Comparison of ENCODE assay signal across 20 cellular contexts in the genomic region with DNA sequence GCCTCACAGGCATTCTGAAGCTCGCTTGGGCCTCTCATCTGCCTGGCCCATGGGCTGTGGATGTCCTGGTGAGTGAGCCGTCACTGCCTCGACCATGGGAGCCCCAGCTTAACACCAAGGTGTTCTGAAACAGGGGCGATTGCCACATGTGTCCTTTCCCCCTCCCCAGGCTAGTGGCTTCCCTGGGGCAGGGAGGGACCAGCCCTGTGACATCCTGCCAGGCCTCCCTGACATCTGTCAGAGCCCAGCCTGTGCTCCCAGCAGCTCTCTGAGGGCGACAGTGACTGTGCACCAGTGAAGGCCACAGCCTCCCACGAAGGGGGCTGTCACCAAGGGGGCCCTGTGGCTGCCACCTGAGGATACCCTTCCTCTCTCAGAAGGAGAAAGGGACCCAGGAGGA. TPM values are rescaled to one million over a fixed set of nuclear protein-coding genes. Genes with fewer than 3 reads are reported as not detected.
DNase-seq lines count a peak whose midpoint lies in the region; ATAC-seq and TF ChIP-seq lines count a peak whose summit lies in the region.
"Had no signal": no experiment of that assay in that cellular context is flagged by ENCODE, and none has a peak within 500 bp of the region (broad histone marks: within the 10 kb centered on the region; RNA-seq: fewer than 3 reads in every experiment).

No MANE protein-coding gene starts in this region.

- peak overlapping the region; percentile 76 to 87 for H3K27ac ChIP-seq in breast epithelium
- peak overlapping the region; percentile 65 for H3K27ac ChIP-seq in RWPE2 (ENCODE audit: poor library complexity, severe bottlenecking)
- H3K27ac ChIP-seq in epithelial cell of prostate: peak overlapping the region; percentile 67
- H3K27ac ChIP-seq: KMS-11 had no signal

- H3K27me3 ChIP-seq in breast epithelium: peaks cover 0 to 73% of the 10 kb centered on the region in 2 donors
- H3K27me3 ChIP-seq in RWPE2 (ENCODE audit: insufficient read depth, poor library complexity, severe bottlenecking): no peaks in the 10 kb centered on the region
- H3K27me3 ChIP-seq: MG63 had no signal

- no peak for TF ChIP-seq POLR2A in breast epithelium (IDR thresholded peaks at IDR 0.05)

- CTCF ChIA-PET in MCF 10A (lab: Yijun Ruan, JAX): interaction anchor here (0.9 to 2.8 kb wide), 10 partner anchors 8 to 151 kb away, joined by 3 to 10 read pairs (median 4); no protein-coding TSS in a partner anchor

- peaks cover 22% of the 10 kb centered on the region for H3K4me1 Mint-ChIP-seq in MCF 10A (ENCODE audit: insufficient read depth, unreplicated experiment)
- H3K4me1 Mint-ChIP-seq in stimulated activated naive CD8-positive, alpha-beta T cell treated with anti-CD3 and anti-CD28 coated beads, Interleukin-15, amount 100 ng/mL, for 72 hours: peaks cover 5% of the 10 kb centered on the region

- no peaks in the 10 kb centered on the region for H3K4me1 ChIP-seq in breast epithelium
- peaks cover 29% of the 10 kb centered on the region for H3K4me1 ChIP-seq in RWPE2 (ENCODE audit: insufficient read depth, poor library complexity, severe bottlenecking)

- H3K9me3 ChIP-seq in breast epithelium (no peaks in the 10 kb centered on the region), RWPE2 (ENCODE audit: severe bottlenecking) (no peaks in the 10 kb centered on the region)
- H3K9me3 ChIP-seq: MG63 had no signal

- no peaks in the 10 kb centered on the region for H3K9me3 Mint-ChIP-seq in MCF 10A (ENCODE audit: unreplicated experiment)
- no peaks in the 10 kb centered on the region for H3K9me3 Mint-ChIP-seq in stimulated activated naive CD8-positive, alpha-beta T cell treated with anti-CD3 and anti-CD28 coated beads, Interleukin-15, amount 100 ng/mL, for 72 hours
- H3K9me3 Mint-ChIP-seq: CD4-positive, alpha-beta T cell had no signal

- no TSS peak for BruUV-seq in MCF 10A (replicated peaks; lab: Mats Ljungman, UMichigan)

- intact Hi-C loops in breast epithelium (cut with DNase I; ENCODE audit: low total_unique reads) (no loop called here), MCF 10A (cut with micrococcal nuclease) (no loop called here)

- H3K4me3 ChIP-seq in breast epithelium (no peak overlapping the region), RWPE2 (ENCODE audit: severe bottlenecking) (no peak overlapping the region)
- H3K4me3 ChIP-seq: MG63 had no signal

- H3K36me3 Mint-ChIP-seq in MCF 10A (ENCODE audit: insufficient read depth, unreplicated experiment): no peaks in the 10 kb centered on the region

- no peak for ATAC-seq in RWPE2 (ENCODE audit: low read depth)
- no peak for ATAC-seq in stimulated activated naive CD8-positive, alpha-beta T cell treated with anti-CD3 and anti-CD28 coated beads, Interleukin-15, amount 100 ng/mL, for 72 hours
- no peak for ATAC-seq in HG03025 (IDR thresholded peaks at IDR 0.05; ENCODE audit: low FRiP score, unreplicated experiment)
- ATAC-seq: HCT116, Panc1 had no signal

- no peak overlapping the region for H3K27ac Mint-ChIP-seq in MCF 10A (ENCODE audit: low read depth, unreplicated experiment)
- H3K27ac Mint-ChIP-seq in stimulated activated naive CD8-positive, alpha-beta T cell treated with anti-CD3 and anti-CD28 coated beads, Interleukin-15, amount 100 ng/mL, for 72 hours: no peak overlapping the region
- H3K27ac Mint-ChIP-seq: CD4-positive, alpha-beta T cell had no signal

- H3K4me3 Mint-ChIP-seq in MCF 10A (ENCODE audit: unreplicated experiment): no peak overlapping the region
- no peak overlapping the region for H3K4me3 Mint-ChIP-seq in stimulated activated naive CD8-positive, alpha-beta T cell treated with anti-CD3 and anti-CD28 coated beads, Interleukin-15, amount 100 ng/mL, for 72 hours
- H3K4me3 Mint-ChIP-seq: CD4-positive, alpha-beta T cell had no signal

- TF ChIP-seq CTCF in breast epithelium (IDR thresholded peaks at IDR 0.05) (no peak), MCF 10A (IDR thresholded peaks at IDR 0.05; ENCODE audit: unreplicated experiment) (no peak), RWPE2 (IDR thresholded peaks at IDR 0.05; ENCODE audit: poor library complexity, severe bottlenecking) (no peak)

- no peaks in the 10 kb centered on the region for H3K36me3 ChIP-seq in breast epithelium
- no peaks in the 10 kb centered on the region for H3K36me3 ChIP-seq in RWPE2 (ENCODE audit: low read depth)
- H3K36me3 ChIP-seq: MG63 had no signal

- no peak for DNase-seq in breast epithelium (ENCODE audit: low spot score in 2 of 2)
- no peak for DNase-seq in MCF 10A (ENCODE audit: unreplicated experiment)
- DNase-seq in RWPE2 (ENCODE audit: low spot score): no peak
- no peak for DNase-seq in epithelial cell of prostate (ENCODE audit: low read depth, low spot score)
- DNase-seq in stimulated activated naive CD8-positive, alpha-beta T cell treated with anti-CD3 and anti-CD28 coated beads, Interleukin-15, amount 100 ng/mL, for 72 hours: no peak
- no peak for DNase-seq in NCI-H2081 (lab: John Stamatoyannopoulos, UW)
- DNase-seq in NK-92 (lab: John Stamatoyannopoulos, UW; ENCODE audit: unreplicated experiment): no peak
- DNase-seq: ACHN; Calu3; CD4-positive, alpha-beta T cell; GDM1; MG63; NCI-H1417; NCI-H2081 treated with DMSO at 0.1 percent for 48 hours; NCI-H748 treated with DMSO at 0.1 percent for 48 hours; SW 1271 had no signal

- POLR2A ChIA-PET in MCF 10A (lab: Yijun Ruan, JAX): interaction anchor here (0.6 to 4.9 kb wide), 5 partner anchors 12 to 47 kb away, joined by 3 to 72 read pairs (median 8); no protein-coding TSS in a partner anchor

- H3K27me3 Mint-ChIP-seq in MCF 10A (ENCODE audit: insufficient read depth, unreplicated experiment): no peaks in the 10 kb centered on the region
- H3K27me3 Mint-ChIP-seq in stimulated activated naive CD8-positive, alpha-beta T cell treated with anti-CD3 and anti-CD28 coated beads, Interleukin-15, amount 100 ng/mL, for 72 hours: peaks cover 13% of the 10 kb centered on the region

RNA-seq across cellular contexts. Expression of gene CCDC27, which starts 35.9 kb away (rescaled TPM):
- total RNA-seq in breast epithelium: not detected
- total RNA-seq in MCF 10A (2022): not detected in 2 replicates
- total RNA-seq: Calu3; CD4-positive, alpha-beta T cell had no signal

RNA-seq across cellular contexts. Expression of gene SMIM1, which starts 56.2 kb away (rescaled TPM):
- total RNA-seq in breast epithelium (1 to 10 TPM; 1.3 to 4.7 (median 4.6) TPM), MCF 10A (2022) (1.2 TPM in 1 of 2 replicates, not detected in the other)
